In genomic region chr14:58812050-58812690, GRCh38 we compare ENCODE assay signal across 13 cellular contexts.
A peak's percentile ranks its signal among the peaks of the same experiment; 100 is the strongest.
DNase-seq lines count a peak whose midpoint lies in the region; ATAC-seq and TF ChIP-seq lines count a peak whose summit lies in the region.
"Had no signal": no experiment of that assay in that cellular context is flagged by ENCODE, and none has a peak within 500 bp of the region (broad histone marks: within the 10 kb centered on the region; RNA-seq: fewer than 3 reads in every experiment).

No MANE protein-coding gene starts in this region.

- peak overlapping the region; percentile 65 for H3K27ac Mint-ChIP-seq in nephron progenitor cell
- H3K27ac Mint-ChIP-seq: activated CD8-positive, alpha-beta T cell treated with anti-CD3 and anti-CD28 coated beads for 36 hours; neural progenitor cell had no signal

- WGBS in heart left ventricle, 4 donors: 40 to 53% (median 46%) methylated on average over 2 of the region's 2 CpGs

- H3K27me3 ChIP-seq in MG63 (no peaks in the 10 kb centered on the region), heart left ventricle (no peaks in the 10 kb centered on the region)
- H3K27me3 ChIP-seq: neural progenitor cell had no signal

- intact Hi-C loops in heart left ventricle (cut with DNase I): loop anchor here in 1 of 10 donors (10.0 kb wide), 1 partner anchor 167 kb away; no protein-coding TSS in a partner anchor

- H3K4me1 Mint-ChIP-seq in nephron progenitor cell: peaks cover 26% of the 10 kb centered on the region
- H3K4me1 Mint-ChIP-seq: neural progenitor cell had no signal

- peaks cover 0 to 11% (median 0%) of the 10 kb centered on the region in 12 donors for H3K4me1 ChIP-seq in heart left ventricle
- H3K4me1 ChIP-seq: neural progenitor cell had no signal

- no peak for TF ChIP-seq CTCF in nephron progenitor cell (IDR thresholded peaks at IDR 0.05)
- no peak for TF ChIP-seq CTCF in heart left ventricle (IDR thresholded peaks at IDR 0.05)

- H3K36me3 ChIP-seq in MG63 (no peaks in the 10 kb centered on the region), heart left ventricle (no peaks in the 10 kb centered on the region)
- H3K36me3 ChIP-seq: neural progenitor cell had no signal

- no peak overlapping the region for H3K27ac ChIP-seq in heart left ventricle
- H3K27ac ChIP-seq: epithelial cell of prostate, neural progenitor cell had no signal

- H3K9me3 ChIP-seq in MG63 (no peaks in the 10 kb centered on the region), heart left ventricle (peaks cover 0 to 15% (median 0%) of the 10 kb centered on the region in 12 donors)

- H3K36me3 Mint-ChIP-seq in nephron progenitor cell (ENCODE audit: low read depth): no peaks in the 10 kb centered on the region
- H3K36me3 Mint-ChIP-seq: neural progenitor cell had no signal

- DNase-seq in nephron progenitor cell (no peak), MG63 (no peak), NAMALWA (ENCODE audit: low spot score) (no peak), heart left ventricle (no peak)
- DNase-seq: activated CD8-positive, alpha-beta T cell treated with anti-CD3 and anti-CD28 coated beads for 36 hours; DMS153; NCI-H774 had no signal

- peaks cover 3% of the 10 kb centered on the region for H3K27me3 Mint-ChIP-seq in nephron progenitor cell (ENCODE audit: low read depth, poor library complexity)
- H3K27me3 Mint-ChIP-seq: activated CD8-positive, alpha-beta T cell treated with anti-CD3 and anti-CD28 coated beads for 36 hours had no signal

- H3K4me3 ChIP-seq in MG63 (no peak overlapping the region), heart left ventricle (no peak overlapping the region)
- H3K4me3 ChIP-seq: neural progenitor cell had no signal

- H3K9me3 Mint-ChIP-seq in nephron progenitor cell: peaks cover 18% of the 10 kb centered on the region
- H3K9me3 Mint-ChIP-seq: activated CD8-positive, alpha-beta T cell treated with anti-CD3 and anti-CD28 coated beads for 36 hours; neural progenitor cell had no signal

- peak; percentile 78 for ATAC-seq in GM18909 (IDR thresholded peaks at IDR 0.05; ENCODE audit: poor library complexity, unreplicated experiment)
- peak; percentile 63 for ATAC-seq in HG02588 (IDR thresholded peaks at IDR 0.05; ENCODE audit: unreplicated experiment)
- peak; percentile 78 for ATAC-seq in HG03565 (IDR thresholded peaks at IDR 0.05; ENCODE audit: unreplicated experiment)
- no peak for ATAC-seq in HG02763 (IDR thresholded peaks at IDR 0.05; ENCODE audit: unreplicated experiment)
- no peak for ATAC-seq in heart left ventricle
- ATAC-seq: activated CD8-positive, alpha-beta T cell treated with anti-CD3 and anti-CD28 coated beads for 36 hours had no signal

- no peak for TF ChIP-seq POLR2A in heart left ventricle (IDR thresholded peaks at IDR 0.05)

- no peak overlapping the region for H3K4me3 Mint-ChIP-seq in nephron progenitor cell
- H3K4me3 Mint-ChIP-seq: activated CD8-positive, alpha-beta T cell treated with anti-CD3 and anti-CD28 coated beads for 36 hours; neural progenitor cell had no signal

Comparison
In these comparisons a context has a peak if more than half of its experiments do, and no peak if none do; other contexts are left out.
1. ATAC-seq: peak in GM18909 (single experiment), HG02588 (single experiment) and HG03565 (single experiment); none in HG02763 (single experiment) and heart left ventricle (0 of 4).